Comparison of ENCODE assay signal across 1 cellular context in the genomic region with DNA sequence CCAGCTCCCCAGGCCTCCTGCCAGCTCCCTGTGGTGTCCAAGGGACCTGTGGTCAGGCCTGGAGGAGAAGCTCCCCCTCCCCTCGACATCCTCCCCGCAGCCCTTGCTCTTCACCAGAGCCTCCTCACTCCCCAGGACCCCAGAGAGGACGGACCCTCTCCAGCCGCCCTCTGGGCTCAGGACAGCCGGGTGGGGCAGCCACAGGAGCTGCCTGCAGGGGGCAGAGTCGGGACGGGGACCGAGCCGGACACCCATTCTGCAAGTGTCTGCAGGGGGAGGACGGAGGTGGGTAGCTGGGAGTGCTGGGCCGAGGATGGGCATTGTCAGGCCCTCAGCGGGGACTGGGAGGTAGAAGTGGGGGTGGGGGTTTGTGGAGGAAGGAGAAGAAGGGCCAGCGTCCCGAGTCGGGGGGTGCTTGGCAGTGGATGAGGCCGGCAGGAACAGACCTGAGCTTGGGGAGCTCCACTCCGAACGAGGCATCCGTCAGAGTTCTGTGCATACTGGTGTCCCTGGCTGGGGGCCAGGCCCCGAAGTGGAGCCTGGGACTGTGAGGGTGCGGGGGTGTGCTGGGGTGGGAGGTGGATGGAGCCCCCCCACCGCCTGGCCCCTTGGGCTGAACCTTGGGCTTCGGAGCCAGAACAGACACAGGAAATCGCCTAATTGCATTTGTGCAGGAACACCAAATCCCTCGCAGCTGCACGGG.
TF ChIP-seq lines count a peak whose summit lies in the region.

No MANE protein-coding gene starts in this region.

TF ChIP-seq in A549, 52 proteins besides CTCF, POLR2A, EP300 and RAD21:
- no peak for TF ChIP-seq SREBF2 (IDR thresholded peaks at IDR 0.05)
- no peak for TF ChIP-seq TP53 (CRISPR knock-in tag; IDR thresholded peaks at IDR 0.05)
- TF ChIP-seq ZNF302 (CRISPR knock-in tag; IDR thresholded peaks at IDR 0.05), result no peak
- TF ChIP-seq SMC3 (IDR thresholded peaks at IDR 0.05), result peak; percentile 44; the same call in 1 of the 3 replicates
- TF ChIP-seq KDM5A (IDR thresholded peaks at IDR 0.05), result no peak
TF ChIP-seq in A549: peak in this region for 1.
